ENCODE assay signal across 17 cellular contexts in genomic region chr3:67437789-67438188, GRCh38.
DNase-seq lines count a peak whose midpoint lies in the region; ATAC-seq and TF ChIP-seq lines count a peak whose summit lies in the region.
"Had no signal": no experiment of that assay in that cellular context is flagged by ENCODE, and none has a peak within 500 bp of the region (broad histone marks: within the 10 kb centered on the region; RNA-seq: fewer than 3 reads in every experiment).

No MANE protein-coding gene starts in this region.

- no peaks in the 10 kb centered on the region for H3K4me1 ChIP-seq in SJCRH30
- H3K4me1 ChIP-seq in lower lobe of right lung = no peaks in the 10 kb centered on the region
- H3K4me1 ChIP-seq: BLaER1 had no signal

- no peak overlapping the region for H3K4me3 ChIP-seq in SJCRH30
- H3K4me3 ChIP-seq in lower lobe of right lung = no peak overlapping the region
- H3K4me3 ChIP-seq: BLaER1 had no signal

- intact Hi-C loops in activated T-helper 2 cell treated with anti-CD3 and anti-CD28 coated beads, Interferon-gamma antibody, Interleukin-2, Interleukin-4, amounts not matched to agents 10 μg/mL and 5 μg/mL and 100 μg/mL, durations not matched to agents 14 hours and 24 hours and 36 hours (cut with micrococcal nuclease) = no loop called here
- intact Hi-C loops in lower lobe of right lung (cut with DNase I) = no loop called here

- H3K27ac Mint-ChIP-seq in activated naive CD8-positive, alpha-beta T cell = peak overlapping the region; percentile 9
- no peak overlapping the region for H3K27ac Mint-ChIP-seq in activated naive CD8-positive, alpha-beta T cell treated with anti-CD3 and anti-CD28 coated beads for 36 hours
- peak overlapping the region; percentile 34 for H3K27ac Mint-ChIP-seq in activated T-helper 2 cell treated with anti-CD3 and anti-CD28 coated beads, Interferon-gamma antibody, Interleukin-2, Interleukin-4, amounts not matched to agents 10 μg/mL and 5 μg/mL and 100 μg/mL, durations not matched to agents 14 hours and 24 hours and 36 hours
- peak overlapping the region; percentile 42 for H3K27ac Mint-ChIP-seq in stimulated activated memory B cell treated with anti-CD40 and anti-IgM and Interleukin-4, amounts not matched to agents 10 μg/mL and 1 μg/mL and 100 μg/mL, for 72 hours
- H3K27ac Mint-ChIP-seq: CD14-positive monocyte had no signal

- H3K27me3 ChIP-seq in SJCRH30 (no peaks in the 10 kb centered on the region), lower lobe of right lung (ENCODE audit: low read depth) (no peaks in the 10 kb centered on the region)
- H3K27me3 ChIP-seq: BLaER1 had no signal

- TF ChIP-seq CTCF in lower lobe of right lung (IDR thresholded peaks at IDR 0.05) = no peak

- no peaks in the 10 kb centered on the region for H3K36me3 ChIP-seq in SJCRH30
- H3K36me3 ChIP-seq in lower lobe of right lung = no peaks in the 10 kb centered on the region
- H3K36me3 ChIP-seq: BLaER1 had no signal

- peaks cover 15% of the 10 kb centered on the region for H3K4me1 Mint-ChIP-seq in activated naive CD8-positive, alpha-beta T cell (ENCODE audit: low read depth)
- H3K4me1 Mint-ChIP-seq in activated naive CD8-positive, alpha-beta T cell treated with anti-CD3 and anti-CD28 coated beads for 36 hours = peaks cover 11% of the 10 kb centered on the region
- H3K4me1 Mint-ChIP-seq in activated T-helper 2 cell treated with anti-CD3 and anti-CD28 coated beads, Interferon-gamma antibody, Interleukin-2, Interleukin-4, amounts not matched to agents 10 μg/mL and 5 μg/mL and 100 μg/mL, durations not matched to agents 14 hours and 24 hours and 36 hours (ENCODE audit: low read depth) = peaks cover 8% of the 10 kb centered on the region
- H3K4me1 Mint-ChIP-seq in stimulated activated memory B cell treated with anti-CD40 and anti-IgM and Interleukin-4, amounts not matched to agents 10 μg/mL and 1 μg/mL and 100 μg/mL, for 72 hours = peaks cover 28% of the 10 kb centered on the region
- H3K4me1 Mint-ChIP-seq: CD14-positive monocyte, H9 had no signal

- H3K27ac ChIP-seq in SJCRH30 = no peak overlapping the region
- no peak overlapping the region for H3K27ac ChIP-seq in lower lobe of right lung
- H3K27ac ChIP-seq: BLaER1 had no signal

- H3K36me3 Mint-ChIP-seq in activated naive CD8-positive, alpha-beta T cell = peaks cover 34% of the 10 kb centered on the region
- peaks cover 59% of the 10 kb centered on the region for H3K36me3 Mint-ChIP-seq in activated naive CD8-positive, alpha-beta T cell treated with anti-CD3 and anti-CD28 coated beads for 36 hours
- H3K36me3 Mint-ChIP-seq in activated T-helper 2 cell treated with anti-CD3 and anti-CD28 coated beads, Interferon-gamma antibody, Interleukin-2, Interleukin-4, amounts not matched to agents 10 μg/mL and 5 μg/mL and 100 μg/mL, durations not matched to agents 14 hours and 24 hours and 36 hours (ENCODE audit: low read depth) = peaks cover 36% of the 10 kb centered on the region
- peaks cover 57% of the 10 kb centered on the region for H3K36me3 Mint-ChIP-seq in stimulated activated memory B cell treated with anti-CD40 and anti-IgM and Interleukin-4, amounts not matched to agents 10 μg/mL and 1 μg/mL and 100 μg/mL, for 72 hours

- H3K9me3 Mint-ChIP-seq in activated naive CD8-positive, alpha-beta T cell (ENCODE audit: low read depth) = no peaks in the 10 kb centered on the region
- peaks cover 7% of the 10 kb centered on the region for H3K9me3 Mint-ChIP-seq in activated naive CD8-positive, alpha-beta T cell treated with anti-CD3 and anti-CD28 coated beads for 36 hours
- peaks cover 24% of the 10 kb centered on the region for H3K9me3 Mint-ChIP-seq in activated T-helper 2 cell treated with anti-CD3 and anti-CD28 coated beads, Interferon-gamma antibody, Interleukin-2, Interleukin-4, amounts not matched to agents 10 μg/mL and 5 μg/mL and 100 μg/mL, durations not matched to agents 14 hours and 24 hours and 36 hours
- peaks cover 10% of the 10 kb centered on the region for H3K9me3 Mint-ChIP-seq in stimulated activated memory B cell treated with anti-CD40 and anti-IgM and Interleukin-4, amounts not matched to agents 10 μg/mL and 1 μg/mL and 100 μg/mL, for 72 hours

- no peaks in the 10 kb centered on the region for H3K27me3 Mint-ChIP-seq in activated naive CD8-positive, alpha-beta T cell
- H3K27me3 Mint-ChIP-seq in activated naive CD8-positive, alpha-beta T cell treated with anti-CD3 and anti-CD28 coated beads for 36 hours = no peaks in the 10 kb centered on the region
- no peaks in the 10 kb centered on the region for H3K27me3 Mint-ChIP-seq in activated T-helper 2 cell treated with anti-CD3 and anti-CD28 coated beads, Interferon-gamma antibody, Interleukin-2, Interleukin-4, amounts not matched to agents 10 μg/mL and 5 μg/mL and 100 μg/mL, durations not matched to agents 14 hours and 24 hours and 36 hours (ENCODE audit: low read depth)
- H3K27me3 Mint-ChIP-seq in stimulated activated memory B cell treated with anti-CD40 and anti-IgM and Interleukin-4, amounts not matched to agents 10 μg/mL and 1 μg/mL and 100 μg/mL, for 72 hours = no peaks in the 10 kb centered on the region
- H3K27me3 Mint-ChIP-seq: CD4-positive, alpha-beta memory T cell had no signal

- DNase-seq in activated CD4-positive, alpha-beta T cell treated with anti-CD3 and anti-CD28 coated beads for 48 hours = peak; percentile 12
- DNase-seq in activated CD4-positive, alpha-beta T cell treated with anti-CD3 and anti-CD28 coated beads for 1 hour = no peak
- no peak for DNase-seq in activated naive CD8-positive, alpha-beta T cell treated with anti-CD3 and anti-CD28 coated beads for 36 hours
- no peak for DNase-seq in activated T-helper 2 cell treated with anti-CD3 and anti-CD28 coated beads, Interferon-gamma antibody, Interleukin-2, Interleukin-4, amounts not matched to agents 10 μg/mL and 5 μg/mL and 100 μg/mL, durations not matched to agents 14 hours and 24 hours and 36 hours (ENCODE audit: low spot score)
- DNase-seq in SJCRH30 (no peak), lower lobe of right lung (no peak)
- DNase-seq: 8988T; Calu3; CD4-positive, alpha-beta memory T cell; DMS79 treated with DMSO at 0.1 percent for 48 hours; GF-D8; GOT3; H9 had no signal

- ATAC-seq in stimulated activated memory B cell treated with anti-CD40 and anti-IgM and Interleukin-4, amounts not matched to agents 10 μg/mL and 1 μg/mL and 100 μg/mL, for 72 hours = no peak
- ATAC-seq in lower lobe of right lung = no peak

- H3K4me3 Mint-ChIP-seq in activated naive CD8-positive, alpha-beta T cell = no peak overlapping the region
- H3K4me3 Mint-ChIP-seq in activated naive CD8-positive, alpha-beta T cell treated with anti-CD3 and anti-CD28 coated beads for 36 hours = no peak overlapping the region
- H3K4me3 Mint-ChIP-seq in activated T-helper 2 cell treated with anti-CD3 and anti-CD28 coated beads, Interferon-gamma antibody, Interleukin-2, Interleukin-4, amounts not matched to agents 10 μg/mL and 5 μg/mL and 100 μg/mL, durations not matched to agents 14 hours and 24 hours and 36 hours (ENCODE audit: low read depth) = no peak overlapping the region
- H3K4me3 Mint-ChIP-seq in stimulated activated memory B cell treated with anti-CD40 and anti-IgM and Interleukin-4, amounts not matched to agents 10 μg/mL and 1 μg/mL and 100 μg/mL, for 72 hours = no peak overlapping the region
- H3K4me3 Mint-ChIP-seq: CD14-positive monocyte; CD4-positive, alpha-beta memory T cell; H9 had no signal

- no peaks in the 10 kb centered on the region for H3K9me3 ChIP-seq in SJCRH30 (replicated peaks)
- H3K9me3 ChIP-seq in lower lobe of right lung = no peaks in the 10 kb centered on the region
